Comparison of ENCODE assay signal across 8 cellular contexts in the genomic region with DNA sequence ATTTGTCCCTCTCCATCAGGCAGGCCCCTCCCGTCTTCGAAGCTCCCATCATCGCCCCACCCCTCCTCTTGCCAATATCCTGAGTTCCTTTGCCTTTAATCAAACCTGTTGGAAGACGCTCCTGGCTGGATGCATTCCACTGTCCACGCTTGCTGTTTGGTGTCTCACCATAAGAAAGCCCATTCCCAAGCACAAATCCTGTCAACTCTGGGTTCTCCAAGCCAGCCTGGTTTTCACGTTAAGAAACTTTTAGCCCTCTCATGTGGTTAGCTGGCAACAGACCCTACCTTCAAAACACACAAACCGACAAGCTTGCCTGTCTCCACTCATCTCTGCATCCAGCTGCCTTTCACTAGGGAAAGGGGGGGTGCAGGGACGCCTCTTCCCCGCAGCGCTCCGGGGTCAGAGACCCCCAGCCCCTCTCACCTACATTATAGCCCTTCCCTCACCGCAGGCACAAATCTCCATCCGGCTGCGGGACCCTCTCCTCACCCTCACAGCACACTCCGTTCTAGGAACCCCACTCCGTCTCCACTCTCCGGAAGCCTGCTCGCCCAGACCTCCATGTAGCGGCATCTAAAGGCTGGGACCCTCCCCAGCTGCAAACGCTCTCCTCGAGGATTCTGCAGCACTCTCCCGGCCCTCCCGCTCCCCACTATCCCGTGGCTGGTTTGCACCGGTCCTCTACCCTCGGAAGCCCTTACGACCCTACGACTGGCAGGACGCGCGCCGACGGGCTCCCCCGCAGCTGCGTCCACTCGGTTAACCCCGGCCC. TPM values are rescaled to one million over a fixed set of nuclear protein-coding genes. Genes with fewer than 3 reads are reported as not detected.
DNase-seq lines count a peak whose midpoint lies in the region; ATAC-seq and TF ChIP-seq lines count a peak whose summit lies in the region.

No MANE protein-coding gene starts in this region.

- no peak overlapping the region for H2AK5ac ChIP-seq in mesenchymal stem cell (ENCODE audit: low read length, severe bottlenecking)

- H3K4me3 ChIP-seq in choroid plexus epithelial cell (ENCODE audit: low read depth, low read length) (peak overlapping the region; percentile 92), mesenchymal stem cell (ENCODE audit: insufficient read depth in 1 of 2, low read depth in 1 of 2, low read length in 2 of 2) (peak overlapping the region; percentile 87 to 98)

- peak overlapping the region; percentile 78 for H3K4me2 ChIP-seq in mesenchymal stem cell (ENCODE audit: low read length, poor library complexity, severe bottlenecking)

- peaks cover 34% of the 10 kb centered on the region for H3K79me1 ChIP-seq in mesenchymal stem cell (replicated peaks; ENCODE audit: low read length, poor library complexity, severe bottlenecking)

- H4K8ac ChIP-seq in mesenchymal stem cell (ENCODE audit: low read length), result peak overlapping the region; percentile 62

- peak overlapping the region; percentile 72 for H2AFZ ChIP-seq in mesenchymal stem cell (ENCODE audit: low read depth, low read length)

- peak overlapping the region; percentile 62 for H2BK120ac ChIP-seq in mesenchymal stem cell (ENCODE audit: low read depth, low read length)

- H2BK12ac ChIP-seq in mesenchymal stem cell (ENCODE audit: low read length in 2 of 2), result peak overlapping the region in 1 of 2 experiments; percentile 22

- peak overlapping the region in 1 of 2 experiments; percentile 91 for H3K14ac ChIP-seq in mesenchymal stem cell (ENCODE audit: low read length in 2 of 2)

- peaks cover 25% of the 10 kb centered on the region for H3K4me1 ChIP-seq in mesenchymal stem cell (ENCODE audit: control insufficient read depth, insufficient read depth, low read depth, low read length)

- no peak overlapping the region for H2BK5ac ChIP-seq in mesenchymal stem cell (ENCODE audit: low read depth, low read length, poor library complexity, severe bottlenecking)

- H3K9me3 ChIP-seq in mesenchymal stem cell (ENCODE audit: control insufficient read depth, low read length), result no peaks in the 10 kb centered on the region

- TF ChIP-seq CTCF in GM13976 (IDR thresholded peaks at IDR 0.05; ENCODE audit: borderline replicate concordance, control extremely low read depth, extremely low read depth, insufficient read depth, missing control alignments) (no peak), choroid plexus epithelial cell (conservative IDR thresholded peaks at IDR 0.05; ENCODE audit: low read depth, low read length) (no peak)

- peaks cover 24 to 28% of the 10 kb centered on the region in 2 experiments for H3K36me3 ChIP-seq in mesenchymal stem cell (ENCODE audit: control insufficient read depth in 1 of 2, insufficient read depth in 2 of 2, low read depth in 1 of 2, low read length in 2 of 2)

- peak overlapping the region in 1 of 2 experiments; percentile 34 for H3K23ac ChIP-seq in mesenchymal stem cell (ENCODE audit: low read length in 2 of 2)

- in situ Hi-C loops in GM13976 (cut with MboI; ENCODE audit: low sequenced_read_pairs, unreplicated experiment), result no loop called here

- H3K27me3 ChIP-seq in mesenchymal stem cell (ENCODE audit: control insufficient read depth in 1 of 2, insufficient read depth in 1 of 2, low read length in 2 of 2), result no peaks in the 10 kb centered on the region

- H4K91ac ChIP-seq in mesenchymal stem cell (ENCODE audit: low read length), result peak overlapping the region; percentile 52

- H3K27ac ChIP-seq in mesenchymal stem cell (ENCODE audit: low read length, poor library complexity, severe bottlenecking), result no peak overlapping the region

- no peak for ATAC-seq in activated CD4-positive, CD25-positive, alpha-beta regulatory T cell treated with anti-CD3 and anti-CD28 coated beads, Interleukin-2, amount 50 U/mL, for 24 hours

- H3K18ac ChIP-seq in mesenchymal stem cell (ENCODE audit: low read depth in 1 of 2, low read length in 2 of 2), result peak overlapping the region; percentile 81 to 85

- WGBS in mesenchymal stem cell, result 3% methylated on average over 37 of the region's 37 CpGs

- DNase-seq in GM13976 (ENCODE audit: low spot score) (peak; percentile 66), M059J (ENCODE audit: low read depth) (peak; percentile 15), choroid plexus epithelial cell (ENCODE audit: low read depth) (peak; percentile 62), mesenchymal stem cell (peak; percentile 59), NAMALWA (ENCODE audit: low spot score) (no peak), Ammon's horn (ENCODE audit: low spot score) (no peak), AML-193 (lab: John Stamatoyannopoulos, UW) (no peak)

- peak overlapping the region; percentile 98 for H3K9ac ChIP-seq in mesenchymal stem cell (ENCODE audit: low read length)

- H2BK15ac ChIP-seq in mesenchymal stem cell (ENCODE audit: low read depth, poor library complexity, severe bottlenecking), result no peak overlapping the region

- peak overlapping the region; percentile 76 to 86 for H3K4ac ChIP-seq in mesenchymal stem cell (ENCODE audit: low read depth in 1 of 2, low read length in 2 of 2)

RNA-seq across cellular contexts. Expression of gene GORASP1, which starts 1.0 kb away (rescaled TPM):
- total RNA-seq in M059J (2014; rRNA removed; shearing (Covaris generic)), result 18.7 and 34.8 TPM in 2 replicates
- 26.3 TPM for polyA plus RNA-seq in mesenchymal stem cell (2013, experiment 1 of 2)
- 24.9 TPM for polyA plus RNA-seq in mesenchymal stem cell (2013, experiment 2 of 2)

RNA-seq across cellular contexts. Expression of gene TTC21A, which starts 1.0 kb away (rescaled TPM):
- total RNA-seq in M059J (2014; rRNA removed; shearing (Covaris generic)), result 0.10 and 1.4 TPM in 2 replicates
- 3.1 TPM for polyA plus RNA-seq in mesenchymal stem cell (2013, experiment 1 of 2)
- 2.8 TPM for polyA plus RNA-seq in mesenchymal stem cell (2013, experiment 2 of 2)

RNA-seq across cellular contexts. Expression of gene CSRNP1, which starts 46.9 kb away (rescaled TPM):
- total RNA-seq in M059J (2014; rRNA removed; shearing (Covaris generic)), result 6.0 and 12.6 TPM in 2 replicates
- 16.6 TPM for polyA plus RNA-seq in mesenchymal stem cell (2013, experiment 1 of 2)
- polyA plus RNA-seq in mesenchymal stem cell (2013, experiment 2 of 2), result 15.6 TPM

RNA-seq across cellular contexts. Expression of gene WDR48, which starts 54.7 kb away (rescaled TPM):
- 11.4 and 20.0 TPM in 2 replicates for total RNA-seq in M059J (2014; rRNA removed; shearing (Covaris generic))
- 18.1 TPM for polyA plus RNA-seq in mesenchymal stem cell (2013, experiment 1 of 2)
- 19.9 TPM for polyA plus RNA-seq in mesenchymal stem cell (2013, experiment 2 of 2)

RNA-seq across cellular contexts. Expression of gene SCN11A, which starts 54.7 kb away (rescaled TPM):
- total RNA-seq in M059J (2014; rRNA removed; shearing (Covaris generic)), result not detected in 2 replicates
- 0.01 TPM for polyA plus RNA-seq in mesenchymal stem cell (2013, experiment 1 of 2)
- 0.01 TPM for polyA plus RNA-seq in mesenchymal stem cell (2013, experiment 2 of 2)

Comparison
In these comparisons a context has a peak if more than half of its experiments do, and no peak if none do; other contexts are left out.
1. DNase-seq: peak in GM13976 (single experiment), M059J (single experiment), choroid plexus epithelial cell (single experiment) and mesenchymal stem cell (single experiment); none in NAMALWA (single experiment), Ammon's horn (single experiment) and AML-193 (0 of 2).